In the genomic region with DNA sequence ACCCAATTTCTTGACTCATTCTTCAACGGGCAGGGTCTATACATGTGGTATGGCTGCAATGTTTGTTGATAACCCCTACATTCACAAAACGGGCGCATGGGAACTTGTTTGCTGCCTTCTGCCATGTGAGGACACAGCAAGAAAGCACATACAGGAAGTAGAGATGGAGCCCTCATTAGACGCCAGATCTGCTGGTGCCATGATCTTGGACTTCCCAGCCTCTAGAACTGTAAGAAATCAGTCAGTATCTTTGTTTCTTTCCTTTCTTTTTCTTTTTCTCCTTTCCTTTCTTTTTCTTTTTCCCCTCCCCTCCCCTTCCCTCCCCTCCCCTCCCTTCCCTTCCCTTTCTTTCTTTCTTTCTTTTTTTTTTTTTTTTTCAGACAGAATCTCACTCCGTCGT, we compare ENCODE assay signal across 29 cellular contexts.
"Had no signal": no experiment of that assay in that cellular context is flagged by ENCODE, and none has a peak within 500 bp of the region (broad histone marks: within the 10 kb centered on the region; RNA-seq: fewer than 3 reads in every experiment).

No MANE protein-coding gene starts in this region.

- DNase-seq: stimulated activated CD4-positive, alpha-beta T cell treated with anti-CD3 and anti-CD28 coated beads, Interleukin-2, amount 100 ng/mL, for 48 hours; stimulated activated CD4-positive, alpha-beta T cell treated with anti-CD3 and anti-CD28 coated beads, Interleukin-4, amount 100 ng/mL, for 1 hour; stimulated activated CD4-positive, alpha-beta T cell treated with anti-CD3 and anti-CD28 coated beads, Interleukin-4, amount 100 ng/mL, for 24 hours; stimulated activated CD4-positive, alpha-beta T cell treated with anti-CD3 and anti-CD28 coated beads, Interleukin-4, amount 100 ng/mL, for 4 hours; stimulated activated CD8-positive, alpha-beta memory T cell treated with anti-CD3 and anti-CD28 coated beads, Interleukin-4, amount 100 ng/mL, for 48 hours; stimulated activated naive B cell treated with anti-CD40 and anti-IgM and Interleukin-4, amounts not matched to agents 10 μg/mL and 1 μg/mL and 100 μg/mL, for 72 hours; stimulated activated naive CD4-positive, alpha-beta T cell; stimulated activated naive CD4-positive, alpha-beta T cell treated with Interleukin-2 at 50 U/mL for 16 hours; stimulated activated naive CD8-positive, alpha-beta T cell treated with anti-CD3 and anti-CD28 coated beads, Interleukin-15, amount 100 ng/mL, for 72 hours; stimulated activated naive CD8-positive, alpha-beta T cell treated with anti-CD3 and anti-CD28 coated beads, Interleukin-15, Interleukin-2, amounts not matched to agents 100 U/mL and 50 U/mL, for 24 hours; stomach; substantia nigra; testis; thyroid gland; tibial artery; transverse colon; trophoblast cell; upper lobe of left lung; upper lobe of right lung; uterus had no signal

- H3K4me3 ChIP-seq: stomach, suprapubic skin, testis, thoracic aorta, thyroid gland, tibial artery, tibial nerve, transverse colon, upper lobe of left lung, upper lobe of right lung, uterus, vagina had no signal

- H3K27me3 Mint-ChIP-seq: stimulated activated memory B cell treated with anti-CD40 and anti-IgM and Interleukin-4, amounts not matched to agents 10 μg/mL and 1 μg/mL and 100 μg/mL, for 72 hours; stimulated activated naive B cell treated with anti-CD40 and anti-IgM and Interleukin-4, amounts not matched to agents 10 μg/mL and 1 μg/mL and 100 μg/mL, for 72 hours; stimulated activated naive CD8-positive, alpha-beta T cell treated with anti-CD3 and anti-CD28 coated beads, Interleukin-15, amount 100 ng/mL, for 72 hours; stimulated activated naive CD8-positive, alpha-beta T cell treated with anti-CD3 and anti-CD28 coated beads, Interleukin-15, Interleukin-2, amounts not matched to agents 100 ng/mL and 50 ng/mL, for 24 hours; type B pancreatic cell had no signal

- H3K36me3 Mint-ChIP-seq: stimulated activated effector memory CD8-positive, alpha-beta T cell treated with anti-CD3 and anti-CD28 coated beads, Interleukin-12 subunit alpha, Interleukin-12 subunit beta, amount 100 ng/mL, for 72 hours had no signal

- FAIRE-seq: urothelium cell line had no signal

- H3K27ac Mint-ChIP-seq: stimulated activated effector memory CD8-positive, alpha-beta T cell treated with anti-CD3 and anti-CD28 coated beads, Interleukin-12 subunit alpha, Interleukin-12 subunit beta, amount 100 ng/mL, for 72 hours; stimulated activated memory B cell treated with anti-CD40 and anti-IgM and Interleukin-4, amounts not matched to agents 10 μg/mL and 1 μg/mL and 100 μg/mL, for 72 hours; stimulated activated naive B cell treated with anti-CD40 and anti-IgM and Interleukin-4, amounts not matched to agents 10 μg/mL and 1 μg/mL and 100 μg/mL, for 72 hours; stimulated activated naive CD8-positive, alpha-beta T cell treated with anti-CD3 and anti-CD28 coated beads, Interleukin-15, amount 100 ng/mL, for 72 hours; stimulated activated naive CD8-positive, alpha-beta T cell treated with anti-CD3 and anti-CD28 coated beads, Interleukin-15, Interleukin-2, amounts not matched to agents 100 ng/mL and 50 ng/mL, for 24 hours; type B pancreatic cell had no signal

- H3K27me3 ChIP-seq: stomach, suprapubic skin, testis, thyroid gland, tibial artery, tibial nerve, transverse colon, upper lobe of left lung, upper lobe of right lung, uterus, vagina had no signal

- H3K9me3 Mint-ChIP-seq: stimulated activated effector memory CD8-positive, alpha-beta T cell treated with anti-CD3 and anti-CD28 coated beads, Interleukin-12 subunit alpha, Interleukin-12 subunit beta, amount 100 ng/mL, for 72 hours; stimulated activated naive B cell treated with anti-CD40 and anti-IgM and Interleukin-4, amounts not matched to agents 10 μg/mL and 1 μg/mL and 100 μg/mL, for 72 hours; type B pancreatic cell had no signal

- H3K9me3 ChIP-seq: suprapubic skin, testis, thoracic aorta, thyroid gland, tibial artery, transverse colon, upper lobe of right lung, uterus, vagina had no signal

- H3K36me3 ChIP-seq: stomach, suprapubic skin, thoracic aorta, thyroid gland, tibial artery, transverse colon, upper lobe of left lung, upper lobe of right lung, uterus, vagina had no signal

- ATAC-seq: stimulated activated effector memory CD8-positive, alpha-beta T cell treated with anti-CD3 and anti-CD28 coated beads, Interleukin-12 subunit alpha, Interleukin-12 subunit beta, amount 100 ng/mL, for 72 hours; stimulated activated memory B cell treated with anti-CD40 and anti-IgM and Interleukin-4, amounts not matched to agents 10 μg/mL and 1 μg/mL and 100 μg/mL, for 72 hours; stimulated activated naive B cell treated with anti-CD40 and anti-IgM and Interleukin-4, amounts not matched to agents 10 μg/mL and 1 μg/mL and 100 μg/mL, for 72 hours; stimulated activated naive CD8-positive, alpha-beta T cell treated with anti-CD3 and anti-CD28 coated beads, Interleukin-15, amount 100 ng/mL, for 72 hours; stimulated activated naive CD8-positive, alpha-beta T cell treated with anti-CD3 and anti-CD28 coated beads, Interleukin-15, Interleukin-2, amounts not matched to agents 100 U/mL and 50 U/mL, for 24 hours; upper lobe of right lung had no signal

- H3K27ac ChIP-seq: stomach, suprapubic skin, testis, thoracic aorta, thyroid gland, tibial artery, tibial nerve, transverse colon, upper lobe of left lung, upper lobe of right lung, uterus, vagina had no signal

- H3K4me1 ChIP-seq: stomach, suprapubic skin, testis, thyroid gland, tibial artery, tibial nerve, transverse colon, upper lobe of left lung, upper lobe of right lung, uterus, vagina had no signal

- H3K4me3 Mint-ChIP-seq: stimulated activated effector memory CD8-positive, alpha-beta T cell treated with anti-CD3 and anti-CD28 coated beads, Interleukin-12 subunit alpha, Interleukin-12 subunit beta, amount 100 ng/mL, for 72 hours; stimulated activated memory B cell treated with anti-CD40 and anti-IgM and Interleukin-4, amounts not matched to agents 10 μg/mL and 1 μg/mL and 100 μg/mL, for 72 hours; stimulated activated naive B cell treated with anti-CD40 and anti-IgM and Interleukin-4, amounts not matched to agents 10 μg/mL and 1 μg/mL and 100 μg/mL, for 72 hours; stimulated activated naive CD8-positive, alpha-beta T cell treated with anti-CD3 and anti-CD28 coated beads, Interleukin-15, amount 100 ng/mL, for 72 hours; stimulated activated naive CD8-positive, alpha-beta T cell treated with anti-CD3 and anti-CD28 coated beads, Interleukin-15, Interleukin-2, amounts not matched to agents 100 ng/mL and 50 ng/mL, for 24 hours; type B pancreatic cell had no signal

- H3K4me1 Mint-ChIP-seq: stimulated activated effector memory CD8-positive, alpha-beta T cell treated with anti-CD3 and anti-CD28 coated beads, Interleukin-12 subunit alpha, Interleukin-12 subunit beta, amount 100 ng/mL, for 72 hours; stimulated activated memory B cell treated with anti-CD40 and anti-IgM and Interleukin-4, amounts not matched to agents 10 μg/mL and 1 μg/mL and 100 μg/mL, for 72 hours; stimulated activated naive B cell treated with anti-CD40 and anti-IgM and Interleukin-4, amounts not matched to agents 10 μg/mL and 1 μg/mL and 100 μg/mL, for 72 hours; stimulated activated naive CD8-positive, alpha-beta T cell treated with anti-CD3 and anti-CD28 coated beads, Interleukin-15, amount 100 ng/mL, for 72 hours had no signal
